13 cellular contexts compared by ENCODE assay signal in genomic region chr3:152276688-152277087, GRCh38. TPM values are rescaled to one million over a fixed set of nuclear protein-coding genes. Genes with fewer than 3 reads are reported as not detected.
A peak's percentile ranks its signal among the peaks of the same experiment; 100 is the strongest.
DNase-seq lines count a peak whose midpoint lies in the region; ATAC-seq and TF ChIP-seq lines count a peak whose summit lies in the region.
"Had no signal": no experiment of that assay in that cellular context is flagged by ENCODE, and none has a peak within 500 bp of the region (broad histone marks: within the 10 kb centered on the region; RNA-seq: fewer than 3 reads in every experiment).

No MANE protein-coding gene starts in this region.

- TF ChIP-seq EP300 in gastroesophageal sphincter (IDR thresholded peaks at IDR 0.05): no peak
- TF ChIP-seq EP300 in transverse colon (IDR thresholded peaks at IDR 0.05; ENCODE audit: low read depth): no peak

- peak overlapping the region; percentile 3 for H3K27ac Mint-ChIP-seq in activated naive CD4-positive, alpha-beta T cell treated with anti-CD3 and anti-CD28 coated beads, Interleukin-2, amount 10 ng/mL, durations not matched to agents 7 days and 5 days
- H3K27ac Mint-ChIP-seq in T-helper 17 cell: peak overlapping the region; percentile 95

- H2AFZ ChIP-seq in trophoblast cell (ENCODE audit: insufficient read depth, low read length, poor library complexity): no peak overlapping the region

- ATAC-seq in T-helper 17 cell (peak; percentile 40), gastroesophageal sphincter (no peak)
- ATAC-seq: SK-N-SH treated with all-trans-retinoic acid at 6 μM for 48 hours had no signal

- no peak overlapping the region for H2AK5ac ChIP-seq in trophoblast cell (ENCODE audit: low read length)

- DNase-seq in activated naive CD4-positive, alpha-beta T cell treated with anti-CD3 and anti-CD28 coated beads, Interleukin-2, amount 10 ng/mL, durations not matched to agents 7 days and 5 days: no peak
- no peak for DNase-seq in activated naive CD4-positive, alpha-beta T cell treated with anti-CD3 and anti-CD28 coated beads, Interleukin-2, amount 50 U/mL, for 16 hours
- DNase-seq in T-helper 17 cell (no peak), transverse colon (no peak), trophoblast cell (no peak), lower leg skin (ENCODE audit: low spot score in 2 of 2) (no peak)
- DNase-seq in activated CD8-positive, alpha-beta memory T cell treated with anti-CD3 and anti-CD28 coated beads for 24 hours: no peak
- DNase-seq: GOT3, KBM-7, NCI-H446 had no signal

- no peak overlapping the region for H4K12ac ChIP-seq in trophoblast cell (ENCODE audit: low read depth, low read length)

- in situ Hi-C loops in transverse colon (cut with MboI; ENCODE audit: low pct_ligation_motif_present in 1 of 4, low pct_unique_long_range_greater_than_20kb in 1 of 4, low sequenced_read_pairs in 3 of 4): loop anchor here in 1 of 4 donors (25.0 kb wide), 1 partner anchor 161 kb away; no protein-coding TSS in a partner anchor

- H3K14ac ChIP-seq in trophoblast cell (ENCODE audit: low read length): no peak overlapping the region

- CTCF ChIA-PET in activated naive CD4-positive, alpha-beta T cell treated with anti-CD3 and anti-CD28 coated beads, Interleukin-2, amount 10 ng/mL, durations not matched to agents 7 days and 5 days (lab: Charles Lee): interaction anchor here (1.6 to 1.8 kb wide), 2 partner anchors 21 to 92 kb away, joined by 3 to 4 read pairs; no protein-coding TSS in a partner anchor

- no peak overlapping the region for H4K91ac ChIP-seq in trophoblast cell (ENCODE audit: low read depth, low read length)

- peaks cover 39% of the 10 kb centered on the region for H3K36me3 Mint-ChIP-seq in activated naive CD4-positive, alpha-beta T cell treated with anti-CD3 and anti-CD28 coated beads, Interleukin-2, amount 10 ng/mL, durations not matched to agents 7 days and 5 days
- H3K36me3 Mint-ChIP-seq in T-helper 17 cell (ENCODE audit: low read depth): peaks cover 8% of the 10 kb centered on the region

- H3K9me3 Mint-ChIP-seq in activated naive CD4-positive, alpha-beta T cell treated with anti-CD3 and anti-CD28 coated beads, Interleukin-2, amount 10 ng/mL, durations not matched to agents 7 days and 5 days: no peaks in the 10 kb centered on the region

- peaks cover 75% of the 10 kb centered on the region for H3K4me1 Mint-ChIP-seq in activated naive CD4-positive, alpha-beta T cell treated with anti-CD3 and anti-CD28 coated beads, Interleukin-2, amount 10 ng/mL, durations not matched to agents 7 days and 5 days
- peaks cover 63% of the 10 kb centered on the region for H3K4me1 Mint-ChIP-seq in T-helper 17 cell

- H3K27me3 Mint-ChIP-seq in activated naive CD4-positive, alpha-beta T cell treated with anti-CD3 and anti-CD28 coated beads, Interleukin-2, amount 10 ng/mL, durations not matched to agents 7 days and 5 days: no peaks in the 10 kb centered on the region
- no peaks in the 10 kb centered on the region for H3K27me3 Mint-ChIP-seq in T-helper 17 cell

- H3K4ac ChIP-seq in trophoblast cell (ENCODE audit: low read depth, low read length): no peak overlapping the region

- H3K18ac ChIP-seq in trophoblast cell (ENCODE audit: low read length): no peak overlapping the region

- no peak overlapping the region for H2BK12ac ChIP-seq in trophoblast cell (ENCODE audit: low read length)

- no peak overlapping the region for H4K8ac ChIP-seq in trophoblast cell (ENCODE audit: low read depth, low read length)

- H3K27me3 ChIP-seq in gastroesophageal sphincter (no peaks in the 10 kb centered on the region), transverse colon (no peaks in the 10 kb centered on the region), trophoblast cell (ENCODE audit: insufficient read depth, low read length) (no peaks in the 10 kb centered on the region)

- H3K36me3 ChIP-seq in gastroesophageal sphincter (no peaks in the 10 kb centered on the region), transverse colon (no peaks in the 10 kb centered on the region), trophoblast cell (ENCODE audit: control insufficient read depth in 1 of 2, insufficient read depth in 2 of 2, low read length in 2 of 2) (no peaks in the 10 kb centered on the region)
- H3K36me3 ChIP-seq: prostate gland had no signal

- peak overlapping the region in 1 of 2 donors; percentile 10 for H3K4me3 ChIP-seq in gastroesophageal sphincter
- H3K4me3 ChIP-seq in transverse colon: no peak overlapping the region
- H3K4me3 ChIP-seq in trophoblast cell (ENCODE audit: low read depth, low read length): no peak overlapping the region
- H3K4me3 ChIP-seq in lower leg skin (ENCODE audit: low read depth, poor library complexity, severe bottlenecking): no peak overlapping the region
- H3K4me3 ChIP-seq: prostate gland had no signal

- no peak overlapping the region for H3K4me2 ChIP-seq in trophoblast cell (ENCODE audit: low read length)

- intact Hi-C loops in transverse colon (cut with DNase I; ENCODE audit: low total_unique reads): no loop called here
- intact Hi-C loops in lower leg skin (cut with DNase I; ENCODE audit: low total_unique reads): no loop called here

- H3K9ac ChIP-seq in trophoblast cell (ENCODE audit: low read length): no peak overlapping the region

- 33 to 53% methylated on average over 1 of the region's 1 CpG for WGBS in gastroesophageal sphincter (ENCODE audit: low coverage in 1 of 2), 2 donors
- WGBS in transverse colon (ENCODE audit: low coverage in 1 of 2), 2 donors: 68 to 75% methylated on average over 1 of the region's 1 CpG
- WGBS in trophoblast cell (ENCODE audit: extremely low coverage, insufficient coverage, insufficient read length): no CpG with 5 or more reads among the region's 1 CpG
- WGBS in lower leg skin, 2 donors: 89 to 93% methylated on average over 1 of the region's 1 CpG

- peaks cover 33 to 99% (median 54%) of the 10 kb centered on the region in 3 donors for H3K4me1 ChIP-seq in gastroesophageal sphincter
- H3K4me1 ChIP-seq in transverse colon: peaks cover 31 to 99% (median 62%) of the 10 kb centered on the region in 4 donors
- H3K4me1 ChIP-seq in trophoblast cell (ENCODE audit: control insufficient read depth in 1 of 2, insufficient read depth in 2 of 2, low read length in 2 of 2): no peaks in the 10 kb centered on the region
- H3K4me1 ChIP-seq: prostate gland had no signal

- no peak for TF ChIP-seq CTCF in gastroesophageal sphincter (IDR thresholded peaks at IDR 0.05)
- no peak for TF ChIP-seq CTCF in transverse colon (IDR thresholded peaks at IDR 0.05)
- TF ChIP-seq CTCF in lower leg skin (IDR thresholded peaks at IDR 0.05): no peak

- no peak overlapping the region for H2BK120ac ChIP-seq in trophoblast cell (ENCODE audit: insufficient read depth, low read length, poor library complexity)

- no peaks in the 10 kb centered on the region for H3K79me2 ChIP-seq in trophoblast cell (ENCODE audit: control insufficient read depth, insufficient read depth, low read length, poor library complexity)

- H3K79me1 ChIP-seq in trophoblast cell (ENCODE audit: low read length): no peaks in the 10 kb centered on the region

- no peak overlapping the region for H2BK5ac ChIP-seq in trophoblast cell (ENCODE audit: low read depth, low read length, poor library complexity)

- H3K27ac ChIP-seq in gastroesophageal sphincter (peak overlapping the region; percentile 67 to 99 (median 94)), transverse colon (peak overlapping the region; percentile 49 to 97 (median 55)), trophoblast cell (ENCODE audit: low read depth, low read length) (no peak overlapping the region)
- H3K27ac ChIP-seq: prostate gland had no signal

- no peak overlapping the region for H3K23ac ChIP-seq in trophoblast cell (ENCODE audit: low read length)

- H3K4me3 Mint-ChIP-seq in activated naive CD4-positive, alpha-beta T cell treated with anti-CD3 and anti-CD28 coated beads, Interleukin-2, amount 10 ng/mL, durations not matched to agents 7 days and 5 days: peak overlapping the region; percentile 39
- H3K4me3 Mint-ChIP-seq in T-helper 17 cell: peak overlapping the region; percentile 87

- H3K9me3 ChIP-seq in T-helper 17 cell (ENCODE audit: control insufficient read depth, low read length, poor library complexity, severe bottlenecking): no peaks in the 10 kb centered on the region
- H3K9me3 ChIP-seq in gastroesophageal sphincter: no peaks in the 10 kb centered on the region
- H3K9me3 ChIP-seq in transverse colon: no peaks in the 10 kb centered on the region
- no peaks in the 10 kb centered on the region for H3K9me3 ChIP-seq in trophoblast cell (ENCODE audit: insufficient read depth, low read depth, low read length)
- H3K9me3 ChIP-seq: prostate gland had no signal

- TF ChIP-seq POLR2A in gastroesophageal sphincter (IDR thresholded peaks at IDR 0.05) (no peak), transverse colon (IDR thresholded peaks at IDR 0.05) (no peak), lower leg skin (IDR thresholded peaks at IDR 0.05) (no peak)

RNA-seq across cellular contexts. Expression of gene MBNL1, which starts 8.0 kb away (rescaled TPM):
- 100 to 1,000 TPM; 641 to 725 TPM for total RNA-seq in T-helper 17 cell
- 100 to 1,000 TPM; 623 to 745 (median 684) TPM for total RNA-seq in gastroesophageal sphincter
- 100 to 1,000 TPM; 232 to 658 (median 509) TPM for total RNA-seq in transverse colon
- 9.2 and 9.7 TPM in 2 replicates for polyA plus RNA-seq in trophoblast cell (2013)
- total RNA-seq in lower leg skin: 100 to 1,000 TPM; 152 to 286 (median 228) TPM
